Comparison of ENCODE assay signal across 11 cellular contexts in the genomic region with DNA sequence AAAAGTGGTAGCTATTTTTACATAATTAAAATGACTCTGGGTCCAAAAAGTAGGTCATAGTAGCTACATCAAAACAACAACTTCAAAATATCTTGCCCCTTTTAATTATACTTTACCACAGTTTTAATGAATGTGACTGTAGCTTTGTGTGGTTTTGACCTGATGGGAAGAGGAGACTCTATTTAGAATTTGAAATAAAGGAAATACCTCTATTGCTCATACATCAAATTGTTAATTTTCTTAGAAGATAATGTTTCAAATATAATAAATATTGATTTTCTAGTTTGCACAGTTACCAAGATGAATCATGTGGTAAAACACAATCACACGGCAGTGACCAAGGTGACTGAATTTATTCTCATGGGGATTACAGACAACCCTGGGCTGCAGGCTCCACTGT. TPM values are rescaled to one million over a fixed set of nuclear protein-coding genes. Genes with fewer than 3 reads are reported as not detected.
"Had no signal": no experiment of that assay in that cellular context is flagged by ENCODE, and none has a peak within 500 bp of the region (broad histone marks: within the 10 kb centered on the region; RNA-seq: fewer than 3 reads in every experiment).

TSS of gene OR8K1 (plus strand) at position 301 of the 400 bp plus-strand sequence. CDS start at position 301, 0 bp downstream.

- H3K36me3 ChIP-seq: HAP-1 had no signal

- H3K4me1 ChIP-seq: HAP-1 had no signal

- H3K9ac ChIP-seq: GM23248 had no signal

- H3K27ac ChIP-seq: GM23248 had no signal

- DNase-seq: GM23248, GOT3, H7, H9, HCEC 1CT, HFFc6 had no signal

- FAIRE-seq: H1, H54 had no signal

- H3K4me3 ChIP-seq: GM23248, GM23338, HAP-1 had no signal

- H3K9me3 ChIP-seq: HAP-1 had no signal

RNA-seq across cellular contexts. Expression of gene OR8K1, which starts in this region (rescaled TPM):
- total RNA-seq: GM23248, GM23338, H1, H4, H7, H9, HFFc6 had no signal
- polyA plus RNA-seq: GM23248, GM23338, H1 had no signal
